In genomic region chr10:58943960-58944359, GRCh38 we compare ENCODE assay signal across 17 cellular contexts.
"Had no signal": no experiment of that assay in that cellular context is flagged by ENCODE, and none has a peak within 500 bp of the region (broad histone marks: within the 10 kb centered on the region; RNA-seq: fewer than 3 reads in every experiment).

No MANE protein-coding gene starts in this region.

- H3K79me2 ChIP-seq: parathyroid adenoma had no signal

- H3K27ac ChIP-seq: neural progenitor cell, parathyroid adenoma, stomach, thoracic aorta, transverse colon, upper lobe of right lung had no signal

- H3K36me3 ChIP-seq: neural progenitor cell, sigmoid colon, stomach, thoracic aorta, transverse colon, upper lobe of right lung, uterus had no signal

- DNase-seq: dorsolateral prefrontal cortex; effector CD4-positive, alpha-beta T cell; glutamatergic neuron; mesenchymal stem cell; naive thymus-derived CD4-positive, alpha-beta T cell; sigmoid colon; stimulated activated CD4-positive, alpha-beta T cell treated with anti-CD3 and anti-CD28 coated beads, Interleukin-2, amount 100 ng/mL, for 24 hours; stimulated activated CD4-positive, alpha-beta T cell treated with anti-CD3 and anti-CD28 coated beads, Interleukin-4, amount 100 ng/mL, for 24 hours; stimulated activated naive CD4-positive, alpha-beta T cell treated with Interleukin-2 at 50 U/mL for 16 hours; stomach; transverse colon; upper lobe of right lung; uterus had no signal

- ATAC-seq: naive thymus-derived CD4-positive, alpha-beta T cell; stimulated activated effector memory CD8-positive, alpha-beta T cell treated with anti-CD3 and anti-CD28 coated beads, Interleukin-12 subunit alpha, Interleukin-12 subunit beta, amount 100 ng/mL, for 72 hours; upper lobe of right lung had no signal

- H3K27me3 ChIP-seq: dorsolateral prefrontal cortex, neural progenitor cell, sigmoid colon, stomach, transverse colon, upper lobe of right lung, uterus had no signal

- H2AFZ ChIP-seq: neural progenitor cell, parathyroid adenoma had no signal

- H3K9me3 ChIP-seq: stomach, thoracic aorta, transverse colon, upper lobe of right lung, uterus had no signal

- H3K4me3 ChIP-seq: dorsolateral prefrontal cortex, neural progenitor cell, sigmoid colon, stomach, thoracic aorta, transverse colon, upper lobe of right lung, uterus had no signal

- H3K4me1 ChIP-seq: neural progenitor cell, parathyroid adenoma, stomach, transverse colon, upper lobe of right lung, uterus had no signal
